Comparison of ENCODE assay signal across 1 cellular context in the genomic region with DNA sequence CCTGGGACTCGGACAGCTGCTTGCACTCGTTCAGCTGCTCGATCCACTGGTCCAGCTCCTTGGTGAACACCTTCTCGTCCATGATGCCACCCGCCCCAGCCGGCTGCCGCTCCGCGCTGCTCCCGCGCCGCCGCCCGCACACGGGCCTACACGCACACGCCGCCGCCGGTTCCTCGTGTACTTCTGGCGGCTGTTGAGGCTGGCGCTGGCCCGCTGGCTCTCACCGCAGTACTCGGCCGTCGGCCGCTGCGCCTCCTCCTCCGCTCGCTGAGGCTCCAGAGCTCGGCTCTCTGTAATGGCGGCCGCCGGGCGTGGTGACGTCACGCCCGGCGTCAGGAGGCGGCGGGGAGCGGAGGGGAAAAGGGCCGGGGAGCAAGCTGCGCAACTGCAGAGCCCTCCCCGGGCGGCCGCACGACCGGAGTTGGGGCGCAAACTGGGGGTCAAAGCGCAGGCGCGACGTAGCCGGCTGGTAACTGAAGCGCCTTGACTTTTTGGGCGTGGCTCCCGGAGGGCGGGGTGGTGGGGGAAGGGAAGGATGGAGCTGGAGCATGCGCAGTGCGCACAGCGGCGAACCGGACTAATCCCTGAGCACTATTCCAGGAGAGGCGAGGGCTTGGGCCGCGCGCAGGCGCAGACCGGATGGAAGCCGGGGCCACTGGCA.
TF ChIP-seq lines count a peak whose summit lies in the region.

PPP2CA (minus strand) TSS at position 294 of the 661 bp plus-strand sequence; CDS start at position 82, 212 bp downstream.

TF ChIP-seq in HepG2, 621 proteins besides CTCF, POLR2A, EP300 and RAD21 (continued from another document and continues in another):
- TF ChIP-seq ATF4 (CRISPR knock-in tag; IDR thresholded peaks at IDR 0.05): 0 out of 4 replicates have a peak, but pooled peaks of 1 of the 2 experiments have one; percentile 33
- TF ChIP-seq, protein P1, sequence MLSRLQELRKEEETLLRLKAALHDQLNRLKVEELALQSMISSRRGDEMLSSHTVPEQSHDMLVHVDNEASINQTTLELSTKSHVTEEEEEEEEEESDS (CRISPR knock-in tag; IDR thresholded peaks at IDR 0.05; ENCODE audit: borderline replicate concordance): no peak
- 0 out of 2 replicates have a peak, but pooled peaks have one; percentile 35 for TF ChIP-seq FOXA3 (CRISPR knock-in tag; IDR thresholded peaks at IDR 0.05)
- peak; percentile 24; the same call in 1 of the 2 replicates for TF ChIP-seq KMT2B (CRISPR knock-in tag; IDR thresholded peaks at IDR 0.05)
- TF ChIP-seq TBL1XR1 (IDR thresholded peaks at IDR 0.05; ENCODE audit: borderline replicate concordance, low read length, partially characterized antibody): peak; percentile 64
- no peak for TF ChIP-seq ETV6 (CRISPR knock-in tag; conservative IDR thresholded peaks at IDR 0.05)
- TF ChIP-seq, protein P2, sequence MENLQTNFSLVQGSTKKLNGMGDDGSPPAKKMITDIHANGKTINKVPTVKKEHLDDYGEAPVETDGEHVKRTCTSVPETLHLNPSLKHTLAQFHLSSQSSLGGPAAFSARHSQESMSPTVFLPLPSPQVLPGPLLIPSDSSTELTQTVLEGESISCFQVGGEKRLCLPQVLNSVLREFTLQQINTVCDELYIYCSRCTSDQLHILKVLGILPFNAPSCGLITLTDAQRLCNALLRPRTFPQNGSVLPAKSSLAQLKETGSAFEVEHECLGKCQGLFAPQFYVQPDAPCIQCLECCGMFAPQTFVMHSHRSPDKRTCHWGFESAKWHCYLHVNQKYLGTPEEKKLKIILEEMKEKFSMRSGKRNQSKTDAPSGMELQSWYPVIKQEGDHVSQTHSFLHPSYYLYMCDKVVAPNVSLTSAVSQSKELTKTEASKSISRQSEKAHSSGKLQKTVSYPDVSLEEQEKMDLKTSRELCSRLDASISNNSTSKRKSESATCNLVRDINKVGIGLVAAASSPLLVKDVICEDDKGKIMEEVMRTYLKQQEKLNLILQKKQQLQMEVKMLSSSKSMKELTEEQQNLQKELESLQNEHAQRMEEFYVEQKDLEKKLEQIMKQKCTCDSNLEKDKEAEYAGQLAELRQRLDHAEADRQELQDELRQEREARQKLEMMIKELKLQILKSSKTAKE (CRISPR knock-in tag; IDR thresholded peaks at IDR 0.05; ENCODE audit: borderline replicate concordance): no peak; the same call in 1 of the 2 replicates
- no peak; the same call in 1 of the 2 replicates for TF ChIP-seq SALL1 (CRISPR knock-in tag; IDR thresholded peaks at IDR 0.05)
- TF ChIP-seq NR2F6 (IDR thresholded peaks at IDR 0.05): no peak
- TF ChIP-seq NR2F6 (CRISPR knock-in tag; IDR thresholded peaks at IDR 0.05): 0 out of 2 replicates have a peak, but pooled peaks have one; percentile 10
- TF ChIP-seq, protein P3, sequence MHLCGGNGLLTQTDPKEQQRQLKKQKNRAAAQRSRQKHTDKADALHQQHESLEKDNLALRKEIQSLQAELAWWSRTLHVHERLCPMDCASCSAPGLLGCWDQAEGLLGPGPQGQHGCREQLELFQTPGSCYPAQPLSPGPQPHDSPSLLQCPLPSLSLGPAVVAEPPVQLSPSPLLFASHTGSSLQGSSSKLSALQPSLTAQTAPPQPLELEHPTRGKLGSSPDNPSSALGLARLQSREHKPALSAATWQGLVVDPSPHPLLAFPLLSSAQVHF (CRISPR knock-in tag; IDR thresholded peaks at IDR 0.05): peak; percentile 53; the same call in 1 of the 2 replicates
- TF ChIP-seq ZNF33A (CRISPR knock-in tag; IDR thresholded peaks at IDR 0.05; ENCODE audit: borderline replicate concordance): no peak
- TF ChIP-seq ZNF430 (CRISPR knock-in tag; IDR thresholded peaks at IDR 0.05): no peak
- no peak; the same call in 1 of the 2 replicates for TF ChIP-seq ZNF138 (CRISPR knock-in tag; IDR thresholded peaks at IDR 0.05; ENCODE audit: low read depth)
- TF ChIP-seq MATR3 (CRISPR knock-in tag; IDR thresholded peaks at IDR 0.05): no peak
- TF ChIP-seq PAWR (CRISPR knock-in tag; IDR thresholded peaks at IDR 0.05; ENCODE audit: borderline replicate concordance): no peak
- no peak for TF ChIP-seq SRSF9 (IDR thresholded peaks at IDR 0.05; ENCODE audit: borderline replicate concordance, insufficient read depth, low read depth, low read length, poor library complexity, severe bottlenecking)
- TF ChIP-seq PHF5A (CRISPR knock-in tag; IDR thresholded peaks at IDR 0.05; ENCODE audit: low read depth, unreplicated experiment): no peak
- no peak for TF ChIP-seq ZNF713 (CRISPR knock-in tag; IDR thresholded peaks at IDR 0.05)
- no peak for TF ChIP-seq LCORL (IDR thresholded peaks at IDR 0.05)
- TF ChIP-seq LCORL (CRISPR knock-in tag; IDR thresholded peaks at IDR 0.05): no peak; the same call in 1 of the 2 replicates
- TF ChIP-seq ZNF354B (CRISPR knock-in tag; IDR thresholded peaks at IDR 0.05): peak; percentile 60; the same call in 1 of the 2 replicates
- 0 out of 2 replicates have a peak, but pooled peaks have one; percentile 55 for TF ChIP-seq TBP (CRISPR knock-in tag; IDR thresholded peaks at IDR 0.05)
- TF ChIP-seq PRDM10 (CRISPR knock-in tag; IDR thresholded peaks at IDR 0.05; ENCODE audit: low read depth): no peak
- TF ChIP-seq, protein P4, sequence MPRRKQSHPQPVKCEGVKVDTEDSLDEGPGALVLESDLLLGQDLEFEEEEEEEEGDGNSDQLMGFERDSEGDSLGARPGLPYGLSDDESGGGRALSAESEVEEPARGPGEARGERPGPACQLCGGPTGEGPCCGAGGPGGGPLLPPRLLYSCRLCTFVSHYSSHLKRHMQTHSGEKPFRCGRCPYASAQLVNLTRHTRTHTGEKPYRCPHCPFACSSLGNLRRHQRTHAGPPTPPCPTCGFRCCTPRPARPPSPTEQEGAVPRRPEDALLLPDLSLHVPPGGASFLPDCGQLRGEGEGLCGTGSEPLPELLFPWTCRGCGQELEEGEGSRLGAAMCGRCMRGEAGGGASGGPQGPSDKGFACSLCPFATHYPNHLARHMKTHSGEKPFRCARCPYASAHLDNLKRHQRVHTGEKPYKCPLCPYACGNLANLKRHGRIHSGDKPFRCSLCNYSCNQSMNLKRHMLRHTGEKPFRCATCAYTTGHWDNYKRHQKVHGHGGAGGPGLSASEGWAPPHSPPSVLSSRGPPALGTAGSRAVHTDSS (CRISPR knock-in tag; conservative IDR thresholded peaks at IDR 0.05): no peak
- TF ChIP-seq EZH2 (conservative IDR thresholded peaks at IDR 0.05; ENCODE audit: low read depth, low read length): no peak
- TF ChIP-seq TOPORS (CRISPR knock-in tag; IDR thresholded peaks at IDR 0.05): peak; percentile 75; the same call in 1 of the 2 replicates
- TF ChIP-seq, protein P5, sequence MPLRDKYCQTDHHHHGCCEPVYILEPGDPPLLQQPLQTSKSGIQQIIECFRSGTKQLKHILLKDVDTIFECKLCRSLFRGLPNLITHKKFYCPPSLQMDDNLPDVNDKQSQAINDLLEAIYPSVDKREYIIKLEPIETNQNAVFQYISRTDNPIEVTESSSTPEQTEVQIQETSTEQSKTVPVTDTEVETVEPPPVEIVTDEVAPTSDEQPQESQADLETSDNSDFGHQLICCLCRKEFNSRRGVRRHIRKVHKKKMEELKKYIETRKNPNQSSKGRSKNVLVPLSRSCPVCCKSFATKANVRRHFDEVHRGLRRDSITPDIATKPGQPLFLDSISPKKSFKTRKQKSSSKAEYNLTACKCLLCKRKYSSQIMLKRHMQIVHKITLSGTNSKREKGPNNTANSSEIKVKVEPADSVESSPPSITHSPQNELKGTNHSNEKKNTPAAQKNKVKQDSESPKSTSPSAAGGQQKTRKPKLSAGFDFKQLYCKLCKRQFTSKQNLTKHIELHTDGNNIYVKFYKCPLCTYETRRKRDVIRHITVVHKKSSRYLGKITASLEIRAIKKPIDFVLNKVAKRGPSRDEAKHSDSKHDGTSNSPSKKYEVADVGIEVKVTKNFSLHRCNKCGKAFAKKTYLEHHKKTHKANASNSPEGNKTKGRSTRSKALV (CRISPR knock-in tag; IDR thresholded peaks at IDR 0.05): no peak
- TF ChIP-seq ZNF234 (CRISPR knock-in tag; conservative IDR thresholded peaks at IDR 0.05): no peak
- TF ChIP-seq, protein P6, sequence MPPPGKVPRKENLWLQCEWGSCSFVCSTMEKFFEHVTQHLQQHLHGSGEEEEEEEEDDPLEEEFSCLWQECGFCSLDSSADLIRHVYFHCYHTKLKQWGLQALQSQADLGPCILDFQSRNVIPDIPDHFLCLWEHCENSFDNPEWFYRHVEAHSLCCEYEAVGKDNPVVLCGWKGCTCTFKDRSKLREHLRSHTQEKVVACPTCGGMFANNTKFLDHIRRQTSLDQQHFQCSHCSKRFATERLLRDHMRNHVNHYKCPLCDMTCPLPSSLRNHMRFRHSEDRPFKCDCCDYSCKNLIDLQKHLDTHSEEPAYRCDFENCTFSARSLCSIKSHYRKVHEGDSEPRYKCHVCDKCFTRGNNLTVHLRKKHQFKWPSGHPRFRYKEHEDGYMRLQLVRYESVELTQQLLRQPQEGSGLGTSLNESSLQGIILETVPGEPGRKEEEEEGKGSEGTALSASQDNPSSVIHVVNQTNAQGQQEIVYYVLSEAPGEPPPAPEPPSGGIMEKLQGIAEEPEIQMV (CRISPR knock-in tag; IDR thresholded peaks at IDR 0.05; ENCODE audit: low read depth): no peak; the same call in 1 of the 2 replicates
- TF ChIP-seq, protein P7, sequence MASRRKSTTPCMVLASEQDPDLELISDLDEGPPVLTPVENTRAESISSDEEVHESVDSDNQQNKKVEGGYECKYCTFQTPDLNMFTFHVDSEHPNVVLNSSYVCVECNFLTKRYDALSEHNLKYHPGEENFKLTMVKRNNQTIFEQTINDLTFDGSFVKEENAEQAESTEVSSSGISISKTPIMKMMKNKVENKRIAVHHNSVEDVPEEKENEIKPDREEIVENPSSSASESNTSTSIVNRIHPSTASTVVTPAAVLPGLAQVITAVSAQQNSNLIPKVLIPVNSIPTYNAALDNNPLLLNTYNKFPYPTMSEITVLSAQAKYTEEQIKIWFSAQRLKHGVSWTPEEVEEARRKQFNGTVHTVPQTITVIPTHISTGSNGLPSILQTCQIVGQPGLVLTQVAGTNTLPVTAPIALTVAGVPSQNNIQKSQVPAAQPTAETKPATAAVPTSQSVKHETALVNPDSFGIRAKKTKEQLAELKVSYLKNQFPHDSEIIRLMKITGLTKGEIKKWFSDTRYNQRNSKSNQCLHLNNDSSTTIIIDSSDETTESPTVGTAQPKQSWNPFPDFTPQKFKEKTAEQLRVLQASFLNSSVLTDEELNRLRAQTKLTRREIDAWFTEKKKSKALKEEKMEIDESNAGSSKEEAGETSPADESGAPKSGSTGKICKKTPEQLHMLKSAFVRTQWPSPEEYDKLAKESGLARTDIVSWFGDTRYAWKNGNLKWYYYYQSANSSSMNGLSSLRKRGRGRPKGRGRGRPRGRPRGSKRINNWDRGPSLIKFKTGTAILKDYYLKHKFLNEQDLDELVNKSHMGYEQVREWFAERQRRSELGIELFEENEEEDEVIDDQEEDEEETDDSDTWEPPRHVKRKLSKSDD (CRISPR knock-in tag; IDR thresholded peaks at IDR 0.05; ENCODE audit: low read depth): peak; percentile 96
